ENCODE assay signal across 32 cellular contexts in genomic region chr9:133173056-133173455, GRCh38. TPM values are rescaled to one million over a fixed set of nuclear protein-coding genes. Genes with fewer than 3 reads are reported as not detected.
DNase-seq lines count a peak whose midpoint lies in the region; ATAC-seq, FAIRE-seq and TF ChIP-seq lines count a peak whose summit lies in the region.
"Had no signal": no experiment of that assay in that cellular context is flagged by ENCODE, and none has a peak within 500 bp of the region (broad histone marks: within the 10 kb centered on the region; RNA-seq: fewer than 3 reads in every experiment).

No MANE protein-coding gene starts in this region.

- TF ChIP-seq CTCF in K562 (IDR thresholded peaks at IDR 0.05 in 2 of 3, conservative IDR thresholded peaks at IDR 0.05 in 1 of 3; ENCODE audit: insufficient read depth in 2 of 3, low read depth in 1 of 3, low read length in 3 of 3) = no peak
- no peak for TF ChIP-seq CTCF in chondrocyte (IDR thresholded peaks at IDR 0.05)
- TF ChIP-seq CTCF in sigmoid colon (IDR thresholded peaks at IDR 0.05) = no peak
- TF ChIP-seq CTCF in suprapubic skin (IDR thresholded peaks at IDR 0.05) = no peak
- TF ChIP-seq CTCF in neural progenitor cell (IDR thresholded peaks at IDR 0.05) = no peak

- no peaks in the 10 kb centered on the region for H3K79me2 ChIP-seq in K562 (ENCODE audit: control insufficient read depth, insufficient read depth, low read length)
- no peaks in the 10 kb centered on the region for H3K79me2 ChIP-seq in neural progenitor cell (ENCODE audit: low read depth)

- H4K20me1 ChIP-seq in K562 (replicated peaks; ENCODE audit: control insufficient read depth, insufficient read depth, low read length) = no peaks in the 10 kb centered on the region
- H4K20me1 ChIP-seq in neural progenitor cell (ENCODE audit: low read depth) = no peaks in the 10 kb centered on the region
- H4K20me1 ChIP-seq: BLaER1 had no signal

- no peak overlapping the region for H3K9ac ChIP-seq in K562 (ENCODE audit: insufficient read depth in 1 of 2, low read depth in 2 of 2, low read length in 2 of 2)
- no peak overlapping the region for H3K9ac ChIP-seq in neural progenitor cell
- H3K9ac ChIP-seq: BLaER1 had no signal

- no peak overlapping the region for H3K4me2 ChIP-seq in K562 (ENCODE audit: insufficient read depth, low read length)
- H3K4me2 ChIP-seq in neural progenitor cell = no peak overlapping the region
- H3K4me2 ChIP-seq: BLaER1 had no signal

- DNase-seq in K562 (ENCODE audit: extremely low read depth in 1 of 4, low spot score in 3 of 4) (peak in 2 of 4 experiments; percentile 28 to 39), chondrocyte (ENCODE audit: low spot score) (peak; percentile 43), sigmoid colon (peak; percentile 3), suprapubic skin (ENCODE audit: low spot score in 2 of 2) (peak; percentile 15 to 41), neural progenitor cell (ENCODE audit: low spot score) (no peak), cerebellar cortex (ENCODE audit: low spot score) (no peak), nucleus accumbens (lab: John Stamatoyannopoulos, UW) (no peak)
- DNase-seq: 8988T; ACHN; BE2C; C1 segment of cervical spinal cord; CD4-positive, alpha-beta memory T cell; CD4-positive, CD25-positive, alpha-beta regulatory T cell; CD8-positive, alpha-beta memory T cell; COR-L47; DMS 273 treated with DMSO at 0.1 percent for 48 hours; DMS153; DMS53; DMS79; DND-41; EL; GDM1 had no signal

- H3K27me3 ChIP-seq in K562 (ENCODE audit: control insufficient read depth in 2 of 2, insufficient read depth in 2 of 2, low read length in 2 of 2) (peaks cover 9 to 22% of the 10 kb centered on the region in 2 experiments; a peak in 3 of 5 replicates), sigmoid colon (no peaks in the 10 kb centered on the region), suprapubic skin (peaks cover 10% of the 10 kb centered on the region), neural progenitor cell (peaks cover 41% of the 10 kb centered on the region)
- H3K27me3 ChIP-seq: BLaER1 had no signal

- ATAC-seq in K562 = no peak; the same call in 2 of the 3 replicates
- ATAC-seq: GM12878 had no signal

- POLR2A ChIA-PET in K562 (lab: Yijun Ruan, JAX) = interaction anchor here (0.7 to 0.8 kb wide), 3 partner anchors 9 to 208 kb away, joined by 3 to 6 read pairs (median 3); no protein-coding TSS in a partner anchor

- no peak for TF ChIP-seq RAD21 in K562 (CRISPR knock-in tag; conservative IDR thresholded peaks at IDR 0.05 in 1 of 2, IDR thresholded peaks at IDR 0.05 in 1 of 2)

- in situ Hi-C loops in K562 (cut with MboI) = no loop called here

- H3F3A ChIP-seq in neural progenitor cell (ENCODE audit: low read depth) = no peaks in the 10 kb centered on the region

- H3K36me3 Mint-ChIP-seq in chondrocyte (ENCODE audit: low read depth) (no peaks in the 10 kb centered on the region), neural progenitor cell (no peaks in the 10 kb centered on the region)
- H3K36me3 Mint-ChIP-seq: CD14-positive monocyte; CD4-positive, alpha-beta memory T cell; CD4-positive, CD25-positive, alpha-beta regulatory T cell; CD8-positive, alpha-beta memory T cell had no signal

- H3K4me3 Mint-ChIP-seq in chondrocyte (ENCODE audit: unreplicated experiment) (no peak overlapping the region), neural progenitor cell (no peak overlapping the region)
- H3K4me3 Mint-ChIP-seq: CD14-positive monocyte; CD4-positive, alpha-beta memory T cell; CD4-positive, CD25-positive, alpha-beta regulatory T cell; CD8-positive, alpha-beta memory T cell had no signal

- FAIRE-seq in K562 (lab: Jason Lieb, UNC) = no peak
- FAIRE-seq: A204.1, GM12878, GM12892, GM18507 had no signal

- H3K36me3 ChIP-seq in K562 (ENCODE audit: control insufficient read depth, insufficient read depth, low read length) = no peaks in the 10 kb centered on the region
- no peaks in the 10 kb centered on the region for H3K36me3 ChIP-seq in sigmoid colon
- no peaks in the 10 kb centered on the region for H3K36me3 ChIP-seq in suprapubic skin
- H3K36me3 ChIP-seq in neural progenitor cell = no peaks in the 10 kb centered on the region
- H3K36me3 ChIP-seq: BE2C, BLaER1 had no signal

- no peak overlapping the region for H3K27ac ChIP-seq in K562 (ENCODE audit: extremely low read depth, low read depth, low read length)
- no peak overlapping the region for H3K27ac ChIP-seq in sigmoid colon
- H3K27ac ChIP-seq in suprapubic skin = no peak overlapping the region
- no peak overlapping the region for H3K27ac ChIP-seq in neural progenitor cell
- H3K27ac ChIP-seq: BLaER1 had no signal

- H3K27ac Mint-ChIP-seq in chondrocyte (ENCODE audit: unreplicated experiment) = no peak overlapping the region
- no peak overlapping the region for H3K27ac Mint-ChIP-seq in neural progenitor cell
- H3K27ac Mint-ChIP-seq: CD14-positive monocyte; CD4-positive, alpha-beta memory T cell; CD4-positive, CD25-positive, alpha-beta regulatory T cell; CD8-positive, alpha-beta memory T cell had no signal

- no TSS peak for BruUV-seq in K562 (replicated peaks; lab: Mats Ljungman, UMichigan)

- H3K4me1 ChIP-seq in K562 (replicated peaks in 1 of 2; ENCODE audit: control insufficient read depth in 2 of 2, insufficient read depth in 2 of 2, low read length in 2 of 2) (peaks cover 0 to 10% of the 10 kb centered on the region in 2 experiments; a peak in 1 of 5 replicates), sigmoid colon (no peaks in the 10 kb centered on the region), suprapubic skin (no peaks in the 10 kb centered on the region), neural progenitor cell (no peaks in the 10 kb centered on the region)
- H3K4me1 ChIP-seq: BE2C had no signal

- H2AFZ ChIP-seq in K562 (ENCODE audit: low read depth, low read length) (no peak overlapping the region), neural progenitor cell (replicated peaks) (no peak overlapping the region)

- intact Hi-C loops in K562 (cut with micrococcal nuclease) = no loop called here
- intact Hi-C loops in sigmoid colon (cut with DNase I) = no loop called here

- H3K4me3 ChIP-seq in K562 (no peak overlapping the region), sigmoid colon (no peak overlapping the region), suprapubic skin (no peak overlapping the region), neural progenitor cell (no peak overlapping the region)
- H3K4me3 ChIP-seq: BLaER1, GM12878 had no signal

- WGBS in K562 (ENCODE audit: insufficient coverage, low coverage, missing lambda C conversion rate) = 5% methylated on average over 7 of the region's 7 CpGs
- WGBS in sigmoid colon, 2 donors = 81 to 89% methylated on average over 7 of the region's 7 CpGs
- 81% methylated on average over 7 of the region's 7 CpGs for WGBS in suprapubic skin

- H3K4me1 Mint-ChIP-seq in chondrocyte (ENCODE audit: low read depth) (no peaks in the 10 kb centered on the region), neural progenitor cell (no peaks in the 10 kb centered on the region)
- H3K4me1 Mint-ChIP-seq: CD14-positive monocyte; CD4-positive, alpha-beta memory T cell; CD4-positive, CD25-positive, alpha-beta regulatory T cell; CD8-positive, alpha-beta memory T cell had no signal

- H3K9me3 Mint-ChIP-seq in chondrocyte (ENCODE audit: low read depth) (no peaks in the 10 kb centered on the region), neural progenitor cell (no peaks in the 10 kb centered on the region)
- H3K9me3 Mint-ChIP-seq: CD4-positive, CD25-positive, alpha-beta regulatory T cell; CD8-positive, alpha-beta memory T cell had no signal

- no peak for TF ChIP-seq POLR2A in K562 (conservative IDR thresholded peaks at IDR 0.05)
- no peak for TF ChIP-seq POLR2A in sigmoid colon (IDR thresholded peaks at IDR 0.05)
- no peak for TF ChIP-seq POLR2A in suprapubic skin (IDR thresholded peaks at IDR 0.05)

- no peaks in the 10 kb centered on the region for H3K9me1 ChIP-seq in K562 (ENCODE audit: control insufficient read depth, insufficient read depth, low read length)

- peaks cover 40% of the 10 kb centered on the region for H3K27me3 Mint-ChIP-seq in chondrocyte (ENCODE audit: low read depth)
- peaks cover 2% of the 10 kb centered on the region for H3K27me3 Mint-ChIP-seq in neural progenitor cell (ENCODE audit: insufficient read depth, low read depth)

- H3K9me3 ChIP-seq in K562 (replicated peaks; ENCODE audit: control insufficient read depth, insufficient read depth, low read depth, low read length) (no peaks in the 10 kb centered on the region), sigmoid colon (no peaks in the 10 kb centered on the region), suprapubic skin (no peaks in the 10 kb centered on the region), neural progenitor cell (ENCODE audit: low read depth) (no peaks in the 10 kb centered on the region)
- H3K9me3 ChIP-seq: BE2C, BLaER1 had no signal

- TF ChIP-seq EP300 in K562 (IDR thresholded peaks at IDR 0.05; ENCODE audit: low read length) (no peak), sigmoid colon (IDR thresholded peaks at IDR 0.05) (no peak), suprapubic skin (IDR thresholded peaks at IDR 0.05) (no peak)

- CTCF ChIA-PET in K562 (lab: Yijun Ruan, JAX; ENCODE audit: low intra/inter-chr PET ratio) = no interaction called here

RNA-seq across cellular contexts. Expression of gene GBGT1, which starts 9.3 kb away (rescaled TPM):
- 36.0 and 113 TPM in 2 replicates for total RNA-seq in K562 (2011; cell fraction: chromatin; rRNA removed; ENCODE audit: low replicate concordance)
- total RNA-seq in K562 (2011; cell fraction: nucleolus; rRNA removed) = 65.4 and 76.9 TPM in 2 replicates
- total RNA-seq in K562 (2011; cell fraction: nucleoplasm; rRNA removed) = 49.2 and 52.3 TPM in 2 replicates
- total RNA-seq in K562 (2014; rRNA removed) (20.7 and 23.6 TPM in 2 replicates), K562 (2014; rRNA removed; fragmentation: Illumina TruSeq; extraction: Trizol) (6.3 and 9.4 TPM in 2 replicates), K562 (2015; rRNA removed; fragmentation: Illumina TruSeq; extraction: Trizol) (13.7 and 15.3 TPM in 2 replicates), K562 (2021) (24.6 and 25.8 TPM in 2 replicates), chondrocyte (2.1 to 8.1 TPM (median 5.8 TPM) in 3 replicates), sigmoid colon (10 to 100 TPM in 3 of 4 donors, 1 to 10 TPM in 1; 8.9 to 31.1 (median 19.2) TPM), suprapubic skin (10 to 100 TPM in 1 of 4 donors, 1 to 10 TPM in 3; 2.6 to 14.6 (median 5.8) TPM), neural progenitor cell (ENCODE audit: low replicate concordance) (2.0 and 3.0 TPM in 2 replicates)
- polyA plus RNA-seq in K562 (2011; rRNA removed) (10.1 and 20.2 TPM in 2 replicates), K562 (2014; fragmentation: Illumina TruSeq; extraction: Trizol) (17.8 and 18.8 TPM in 2 replicates), K562 (2014; fragmentation: Nextera tagmentation; extraction: Ambion mirVana) (1 to 10 TPM in 1 of 2 experiments, under 1 TPM in 1; 0.55 to 1.6 TPM), K562 (2014; rRNA removed) (16.1 and 20.6 TPM in 2 replicates), sigmoid colon (1 to 10 TPM; 4.2 to 9.9 (median 5.4) TPM)
- 19.0 and 25.7 TPM in 2 replicates for polyA plus RNA-seq in K562 (2011; cell fraction: cytosol; rRNA removed)
- polyA plus RNA-seq in K562 (2011; cell fraction: nucleus; rRNA removed) = 44.6 and 60.7 TPM in 2 replicates
- polyA plus RNA-seq in K562 (2012) = 11.5 and 21.9 TPM in 2 replicates
- 12.7 and 14.4 TPM in 2 replicates for polyA minus RNA-seq in K562 (2011; rRNA and poly(A)+ RNA removed)
- 12.8 and 20.2 TPM in 2 replicates for polyA minus RNA-seq in K562 (2011; cell fraction: cytosol; rRNA and poly(A)+ RNA removed)
- 24.2 and 31.3 TPM in 2 replicates for polyA minus RNA-seq in K562 (2011; cell fraction: nucleus; rRNA and poly(A)+ RNA removed)
- total RNA-seq: G401 had no signal
- polyA plus RNA-seq: CD8-positive, alpha-beta memory T cell had no signal

RNA-seq across cellular contexts. Expression of gene OBP2B, which starts 36.0 kb away (rescaled TPM):
- total RNA-seq in K562 (2011; cell fraction: chromatin; rRNA removed; ENCODE audit: low replicate concordance) = not detected in 2 replicates
- total RNA-seq in K562 (2011; cell fraction: nucleolus; rRNA removed) = not detected in 2 replicates
- total RNA-seq in K562 (2011; cell fraction: nucleoplasm; rRNA removed) = not detected in 2 replicates
- total RNA-seq in K562 (2014; rRNA removed) (not detected in 2 replicates), K562 (2014; rRNA removed; fragmentation: Illumina TruSeq; extraction: Trizol) (not detected in 2 replicates), K562 (2015; rRNA removed; fragmentation: Illumina TruSeq; extraction: Trizol) (not detected in 2 replicates), K562 (2021) (not detected in 2 replicates), chondrocyte (not detected in 3 replicates), sigmoid colon (not detected), suprapubic skin (10 to 100 TPM in 1 of 4 donors, 1 to 10 TPM in 3; 2.6 to 11.7 (median 7.1) TPM), neural progenitor cell (ENCODE audit: low replicate concordance) (not detected in 2 replicates)
- polyA plus RNA-seq in K562 (2011; rRNA removed) (0.12 TPM in 1 of 2 replicates, not detected in the other), K562 (2014; fragmentation: Illumina TruSeq; extraction: Trizol) (not detected in 2 replicates), K562 (2014; fragmentation: Nextera tagmentation; extraction: Ambion mirVana) (not detected), K562 (2014; rRNA removed) (not detected in 2 replicates), sigmoid colon (not detected)
- not detected in 2 replicates for polyA plus RNA-seq in K562 (2011; cell fraction: cytosol; rRNA removed)
- polyA plus RNA-seq in K562 (2011; cell fraction: nucleus; rRNA removed) = 0.21 TPM in 1 of 2 replicates, not detected in the other
- polyA plus RNA-seq in K562 (2012) = not detected in 2 replicates
- not detected in 2 replicates for polyA minus RNA-seq in K562 (2011; rRNA and poly(A)+ RNA removed)
- polyA minus RNA-seq in K562 (2011; cell fraction: cytosol; rRNA and poly(A)+ RNA removed) = not detected in 2 replicates
- polyA minus RNA-seq in K562 (2011; cell fraction: nucleus; rRNA and poly(A)+ RNA removed) = not detected in 2 replicates
- total RNA-seq: A673; CD4-positive, alpha-beta memory T cell; CD4-positive, CD25-positive, alpha-beta regulatory T cell; CD8-positive, alpha-beta memory T cell; Daoy; G401; GM12878 had no signal
- polyA plus RNA-seq: AG04450; CD14-positive monocyte; CD4-positive, alpha-beta memory T cell; CD4-positive, CD25-positive, alpha-beta regulatory T cell; CD8-positive, alpha-beta memory T cell; GM12878 had no signal

RNA-seq across cellular contexts. Expression of gene RALGDS, which starts 52.0 kb away (rescaled TPM):
- 62.0 and 176 TPM in 2 replicates for total RNA-seq in K562 (2011; cell fraction: chromatin; rRNA removed; ENCODE audit: low replicate concordance)
- 78.8 and 97.7 TPM in 2 replicates for total RNA-seq in K562 (2011; cell fraction: nucleolus; rRNA removed)
- total RNA-seq in K562 (2011; cell fraction: nucleoplasm; rRNA removed) = 55.4 and 58.4 TPM in 2 replicates
- 27.1 and 36.2 TPM in 2 replicates for total RNA-seq in K562 (2014; rRNA removed)
- total RNA-seq in K562 (2014; rRNA removed; fragmentation: Illumina TruSeq; extraction: Trizol) = 9.4 and 12.0 TPM in 2 replicates
- 25.8 and 25.9 TPM in 2 replicates for total RNA-seq in K562 (2015; rRNA removed; fragmentation: Illumina TruSeq; extraction: Trizol)
- 28.6 and 37.3 TPM in 2 replicates for total RNA-seq in K562 (2021)
- 40.3 and 45.9 TPM in 2 replicates for polyA plus RNA-seq in K562 (2011; rRNA removed)
- 34.7 and 62.2 TPM in 2 replicates for polyA plus RNA-seq in K562 (2011; cell fraction: cytosol; rRNA removed)
- polyA plus RNA-seq in K562 (2011; cell fraction: nucleus; rRNA removed) = 170 and 326 TPM in 2 replicates
- polyA plus RNA-seq in K562 (2012) = 26.3 and 47.2 TPM in 2 replicates
- 28.7 and 34.9 TPM in 2 replicates for polyA plus RNA-seq in K562 (2014; fragmentation: Illumina TruSeq; extraction: Trizol)
- 1 to 10 TPM in 1 of 2 experiments, under 1 TPM in 1; 0.75 to 2.4 TPM for polyA plus RNA-seq in K562 (2014; fragmentation: Nextera tagmentation; extraction: Ambion mirVana)
- 39.5 and 43.3 TPM in 2 replicates for polyA plus RNA-seq in K562 (2014; rRNA removed)
- polyA minus RNA-seq in K562 (2011; rRNA and poly(A)+ RNA removed) = 12.0 and 17.4 TPM in 2 replicates
- 13.6 and 18.5 TPM in 2 replicates for polyA minus RNA-seq in K562 (2011; cell fraction: cytosol; rRNA and poly(A)+ RNA removed)
- 30.2 and 36.5 TPM in 2 replicates for polyA minus RNA-seq in K562 (2011; cell fraction: nucleus; rRNA and poly(A)+ RNA removed)
- total RNA-seq in chondrocyte = 16.1 to 19.0 TPM (median 17.5 TPM) in 3 replicates
- 10 to 100 TPM; 35.2 to 52.7 (median 39.6) TPM for total RNA-seq in sigmoid colon
- polyA plus RNA-seq in sigmoid colon = 10 to 100 TPM; 27.6 to 49.7 (median 32.1) TPM
- total RNA-seq in suprapubic skin = 100 to 1,000 TPM; 173 to 244 (median 212) TPM
- total RNA-seq in neural progenitor cell (ENCODE audit: low replicate concordance) = 24.1 and 58.8 TPM in 2 replicates

Comparison
In these comparisons a context has a peak if more than half of its experiments do, and no peak if none do; other contexts are left out.
1. DNase-seq: peak in chondrocyte (single experiment), sigmoid colon (single experiment) and suprapubic skin (2 of 2); none in neural progenitor cell (single experiment), cerebellar cortex (single experiment) and nucleus accumbens (0 of 56).